In the genomic region with DNA sequence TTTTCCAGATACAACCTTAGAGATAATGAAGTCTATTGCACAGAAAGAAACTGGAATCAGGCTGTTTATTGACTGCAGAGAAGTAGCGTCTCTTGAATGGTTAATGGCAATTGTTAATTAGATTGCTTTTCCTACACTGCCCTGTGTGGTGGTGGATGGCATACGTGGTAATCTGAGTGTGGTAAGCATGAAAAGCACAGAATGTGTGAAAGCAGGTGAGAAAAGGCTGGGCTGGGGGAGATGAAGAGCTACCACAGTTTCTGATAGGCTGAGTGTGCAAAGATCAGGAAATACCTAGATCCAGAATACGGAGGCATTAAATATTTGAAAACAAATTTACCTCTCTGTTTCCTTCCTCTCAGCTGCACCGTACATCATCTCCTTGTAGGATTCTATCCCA, we compare ENCODE assay signal across 29 cellular contexts.
"Had no signal": no experiment of that assay in that cellular context is flagged by ENCODE, and none has a peak within 500 bp of the region (broad histone marks: within the 10 kb centered on the region; RNA-seq: fewer than 3 reads in every experiment).

No MANE protein-coding gene starts in this region.

- ATAC-seq: activated CD4-positive, CD25-positive, alpha-beta regulatory T cell treated with anti-CD3 and anti-CD28 coated beads, Interleukin-2, amount 50 U/mL, for 24 hours; activated CD8-positive, alpha-beta T cell treated with anti-CD3 and anti-CD28 coated beads for 36 hours; activated naive CD8-positive, alpha-beta T cell treated with anti-CD3 and anti-CD28 coated beads, Interleukin-2, amount 50 U/mL, for 24 hours; activated T-cell treated with anti-CD3 and anti-CD28 coated beads, Interleukin-2, amount 50 U/mL, for 72 hours; body of pancreas; SK-N-SH treated with all-trans-retinoic acid at 6 μM for 48 hours had no signal

- H3K36me3 ChIP-seq: ascending aorta, Peyer's patch, SJCRH30 had no signal

- H3K36me3 Mint-ChIP-seq: activated naive CD4-positive, alpha-beta T cell treated with anti-CD3 and anti-CD28 coated beads, Interleukin-2, amount 50 U/mL, for 24 hours had no signal

- H3K27ac ChIP-seq: ascending aorta, body of pancreas, Peyer's patch, RWPE1, SJCRH30 had no signal

- H3K27me3 ChIP-seq: ascending aorta, body of pancreas, Peyer's patch, SJCRH30 had no signal

- H3K27ac Mint-ChIP-seq: activated CD8-positive, alpha-beta T cell treated with anti-CD3 and anti-CD28 coated beads for 36 hours; activated naive CD4-positive, alpha-beta T cell treated with anti-CD3 and anti-CD28 coated beads, Interleukin-2, amount 50 U/mL, for 24 hours; activated naive CD8-positive, alpha-beta T cell treated with anti-CD3 and anti-CD28 coated beads, Interleukin-2, amount 50 U/mL, for 24 hours; activated T-cell treated with anti-CD3 and anti-CD28 coated beads, Interleukin-2, amount 50 U/mL, for 72 hours; activated T-helper 2 cell treated with anti-CD3 and anti-CD28 coated beads, Interferon-gamma antibody, Interleukin-2, Interleukin-4, amounts not matched to agents 10 μg/mL and 5 μg/mL and 100 μg/mL, durations not matched to agents 14 hours and 24 hours and 36 hours; T-helper 2 cell treated with Interferon-gamma antibody and Interleukin-4, amounts not matched to agents 5 μg/mL and 100 μg/mL, for 36 hours had no signal

- DNase-seq: activated CD4-positive, alpha-beta T cell treated with anti-CD3 and anti-CD28 coated beads for 4 hours; activated CD8-positive, alpha-beta memory T cell treated with anti-CD3 and anti-CD28 coated beads, Interleukin-2, amount 50 U/mL, for 4 hours; activated CD8-positive, alpha-beta T cell treated with anti-CD3 and anti-CD28 coated beads for 36 hours; activated naive CD4-positive, alpha-beta T cell; activated naive CD8-positive, alpha-beta T cell treated with anti-CD3 and anti-CD28 coated beads, Interleukin-2, amount 50 U/mL, for 24 hours; activated T-cell treated with anti-CD3 and anti-CD28 coated beads, Interleukin-2, amount 50 U/mL, for 72 hours; amniotic stem cell; body of pancreas; central memory CD4-positive, alpha-beta T cell; KG1; NCI-H1092 treated with DMSO at 0.1 percent for 48 hours; NCI-H1417 treated with DMSO at 0.1 percent for 48 hours; NCI-H1694; NCI-H2029 treated with DMSO at 0.1 percent for 48 hours; NCI-H345; NCI-H510A; NCI-H526 treated with DMSO at 0.1 percent for 48 hours; NCI-H82; Peyer's patch; Right ventricle myocardium superior; SJCRH30; SW 1271 had no signal

- H3K4me3 Mint-ChIP-seq: activated CD8-positive, alpha-beta T cell treated with anti-CD3 and anti-CD28 coated beads for 36 hours; activated naive CD4-positive, alpha-beta T cell treated with anti-CD3 and anti-CD28 coated beads, Interleukin-2, amount 50 U/mL, for 24 hours; activated naive CD8-positive, alpha-beta T cell treated with anti-CD3 and anti-CD28 coated beads, Interleukin-2, amount 50 U/mL, for 24 hours; activated T-cell treated with anti-CD3 and anti-CD28 coated beads, Interleukin-2, amount 50 U/mL, for 72 hours; T-helper 2 cell treated with Interferon-gamma antibody and Interleukin-4, amounts not matched to agents 5 μg/mL and 100 μg/mL, for 36 hours had no signal

- H3K4me1 ChIP-seq: Peyer's patch, SJCRH30 had no signal

- H3K9me3 Mint-ChIP-seq: activated naive CD4-positive, alpha-beta T cell treated with anti-CD3 and anti-CD28 coated beads, Interleukin-2, amount 50 U/mL, for 24 hours; activated T-cell treated with anti-CD3 and anti-CD28 coated beads, Interleukin-2, amount 50 U/mL, for 72 hours; activated T-helper 2 cell treated with anti-CD3 and anti-CD28 coated beads, Interferon-gamma antibody, Interleukin-2, Interleukin-4, amounts not matched to agents 10 μg/mL and 5 μg/mL and 100 μg/mL, durations not matched to agents 14 hours and 24 hours and 36 hours; T-helper 2 cell treated with Interferon-gamma antibody and Interleukin-4, amounts not matched to agents 5 μg/mL and 100 μg/mL, for 36 hours had no signal

- H3K4me3 ChIP-seq: ascending aorta, body of pancreas, Peyer's patch, SJCRH30 had no signal
